Comparison of ENCODE assay signal across 15 cellular contexts in genomic region chr2:36707050-36707449, GRCh38. TPM values are rescaled to one million over a fixed set of nuclear protein-coding genes. Genes with fewer than 3 reads are reported as not detected.
A peak's percentile ranks its signal among the peaks of the same experiment; 100 is the strongest.
DNase-seq lines count a peak whose midpoint lies in the region; ATAC-seq and TF ChIP-seq lines count a peak whose summit lies in the region.
"Had no signal": no experiment of that assay in that cellular context is flagged by ENCODE, and none has a peak within 500 bp of the region (broad histone marks: within the 10 kb centered on the region; RNA-seq: fewer than 3 reads in every experiment).

No MANE protein-coding gene starts in this region.

- intact Hi-C loops in esophagus muscularis mucosa (cut with DNase I) (no loop called here), sigmoid colon (cut with DNase I) (no loop called here)

- no peaks in the 10 kb centered on the region for H3K4me1 Mint-ChIP-seq in activated T-cell treated with anti-CD3 and anti-CD28 coated beads, Interleukin-2, amount 50 U/mL, for 4 hours (ENCODE audit: low read depth)
- H3K4me1 Mint-ChIP-seq: stimulated activated naive CD8-positive, alpha-beta T cell treated with anti-CD3 and anti-CD28 coated beads, Interleukin-15, amount 100 ng/mL, for 72 hours had no signal

- no peak overlapping the region for H3K4me3 ChIP-seq in esophagus muscularis mucosa
- H3K4me3 ChIP-seq in Peyer's patch = no peak overlapping the region
- no peak overlapping the region for H3K4me3 ChIP-seq in sigmoid colon
- H3K4me3 ChIP-seq: neural progenitor cell had no signal

- TF ChIP-seq CTCF in esophagus muscularis mucosa (IDR thresholded peaks at IDR 0.05) = no peak
- TF ChIP-seq CTCF in Peyer's patch (IDR thresholded peaks at IDR 0.05) = no peak
- TF ChIP-seq CTCF in sigmoid colon (IDR thresholded peaks at IDR 0.05) = no peak

- peaks cover 0 to 5% (median 2%) of the 10 kb centered on the region in 4 donors for H3K9me3 ChIP-seq in esophagus muscularis mucosa
- no peaks in the 10 kb centered on the region for H3K9me3 ChIP-seq in Peyer's patch
- peaks cover 0 to 3% (median 1%) of the 10 kb centered on the region in 4 donors for H3K9me3 ChIP-seq in sigmoid colon

- peaks cover 4% of the 10 kb centered on the region for H3K9me3 Mint-ChIP-seq in activated T-cell treated with anti-CD3 and anti-CD28 coated beads, Interleukin-2, amount 50 U/mL, for 4 hours

- H3K36me3 ChIP-seq in esophagus muscularis mucosa (no peaks in the 10 kb centered on the region), Peyer's patch (no peaks in the 10 kb centered on the region), sigmoid colon (no peaks in the 10 kb centered on the region)
- H3K36me3 ChIP-seq: neural progenitor cell had no signal

- no peaks in the 10 kb centered on the region for H3K27me3 ChIP-seq in esophagus muscularis mucosa
- H3K27me3 ChIP-seq in Peyer's patch = no peaks in the 10 kb centered on the region
- H3K27me3 ChIP-seq in sigmoid colon = no peaks in the 10 kb centered on the region
- H3K27me3 ChIP-seq: neural progenitor cell had no signal

- H3K4me1 ChIP-seq in esophagus muscularis mucosa (peaks cover 0 to 14% (median 6%) of the 10 kb centered on the region in 4 donors), Peyer's patch (no peaks in the 10 kb centered on the region), sigmoid colon (no peaks in the 10 kb centered on the region)
- H3K4me1 ChIP-seq: neural progenitor cell had no signal

- no peaks in the 10 kb centered on the region for H3K36me3 Mint-ChIP-seq in activated T-cell treated with anti-CD3 and anti-CD28 coated beads, Interleukin-2, amount 50 U/mL, for 4 hours (ENCODE audit: insufficient read depth)
- H3K36me3 Mint-ChIP-seq: neural progenitor cell had no signal

- peaks cover 13% of the 10 kb centered on the region for H3K27me3 Mint-ChIP-seq in activated T-cell treated with anti-CD3 and anti-CD28 coated beads, Interleukin-2, amount 50 U/mL, for 4 hours (ENCODE audit: low read depth)

- TF ChIP-seq EP300 in esophagus muscularis mucosa (IDR thresholded peaks at IDR 0.05) = no peak
- TF ChIP-seq EP300 in sigmoid colon (IDR thresholded peaks at IDR 0.05) = no peak

- WGBS in esophagus muscularis mucosa = 59% methylated on average over 5 of the region's 5 CpGs
- 94 to 96% methylated on average over 5 of the region's 5 CpGs for WGBS in sigmoid colon, 2 donors

- H3K4me3 Mint-ChIP-seq in activated T-cell treated with anti-CD3 and anti-CD28 coated beads, Interleukin-2, amount 50 U/mL, for 4 hours = no peak overlapping the region
- H3K4me3 Mint-ChIP-seq: neural progenitor cell; stimulated activated naive CD8-positive, alpha-beta T cell treated with anti-CD3 and anti-CD28 coated beads, Interleukin-15, amount 100 ng/mL, for 72 hours had no signal

- peak; percentile 71 for DNase-seq in COLO829 (ENCODE audit: low spot score)
- DNase-seq in RKO (ENCODE audit: low spot score) = peak; percentile 25
- no peak for DNase-seq in esophagus muscularis mucosa (ENCODE audit: extremely low spot score)
- peak; percentile 35 for DNase-seq in myocyte (ENCODE audit: low read depth)
- DNase-seq in activated T-cell treated with anti-CD3 and anti-CD28 coated beads, Interleukin-2, amount 50 U/mL, for 4 hours = no peak
- no peak for DNase-seq in Peyer's patch
- no peak for DNase-seq in retina
- DNase-seq in sigmoid colon = no peak
- DNase-seq: activated CD4-positive, alpha-beta T cell treated with anti-CD3 and anti-CD28 coated beads for 4 hours; activated gamma-delta T cell treated with Interleukin-2 at 50 U/mL for 16 hours; stimulated activated CD4-positive, alpha-beta T cell treated with anti-CD3 and anti-CD28 coated beads, Interleukin-4, amount 100 ng/mL, for 1 hour; stimulated activated naive CD8-positive, alpha-beta T cell treated with anti-CD3 and anti-CD28 coated beads, Interleukin-15, amount 100 ng/mL, for 72 hours had no signal

- no peak for ATAC-seq in activated T-cell treated with anti-CD3 and anti-CD28 coated beads, Interleukin-2, amount 50 U/mL, for 4 hours
- ATAC-seq: stimulated activated naive CD8-positive, alpha-beta T cell treated with anti-CD3 and anti-CD28 coated beads, Interleukin-15, amount 100 ng/mL, for 72 hours had no signal

- peak overlapping the region; percentile 37 to 67 (median 42) for H3K27ac ChIP-seq in esophagus muscularis mucosa (replicated peaks in 1 of 4)
- no peak overlapping the region for H3K27ac ChIP-seq in Peyer's patch
- H3K27ac ChIP-seq in sigmoid colon = peak overlapping the region in 1 of 4 donors; percentile 65
- H3K27ac ChIP-seq: C4-2B, neural progenitor cell had no signal

- TF ChIP-seq POLR2A in esophagus muscularis mucosa (IDR thresholded peaks at IDR 0.05; ENCODE audit: low read depth) (no peak), Peyer's patch (IDR thresholded peaks at IDR 0.05) (no peak), sigmoid colon (IDR thresholded peaks at IDR 0.05) (no peak)

RNA-seq across cellular contexts. Expression of gene VIT, which starts 10.5 kb away (rescaled TPM):
- total RNA-seq in esophagus muscularis mucosa (10 to 100 TPM; 17.0 to 32.3 (median 28.7) TPM), myocyte (0.10 TPM in 1 of 2 replicates, not detected in the other), Peyer's patch (1 to 10 TPM; 1.2 to 5.0 (median 3.8) TPM), sigmoid colon (10 to 100 TPM in 3 of 4 donors, 1 to 10 TPM in 1; 4.8 to 16.5 (median 14.1) TPM)
- polyA plus RNA-seq in myocyte (2012) = 0.38 TPM
- total RNA-seq in activated T-cell treated with anti-CD3 and anti-CD28 coated beads, Interleukin-2, amount 50 U/mL, for 4 hours = not detected
- 1 to 10 TPM in 2 of 3 donors, not detected in 1; 1.1 to 6.0 TPM for polyA plus RNA-seq in sigmoid colon
- total RNA-seq: SK-MEL-5 had no signal

Comparison
In these comparisons a context has a peak if more than half of its experiments do, and no peak if none do; other contexts are left out.
1. DNase-seq: peak in COLO829 (single experiment), RKO (single experiment) and myocyte (single experiment); none in esophagus muscularis mucosa (single experiment), activated T-cell treated with anti-CD3 and anti-CD28 coated beads, Interleukin-2, amount 50 U/mL, for 4 hours (single experiment), Peyer's patch (0 of 3), retina (single experiment) and sigmoid colon (single experiment).
2. H3K27ac ChIP-seq: peak in esophagus muscularis mucosa (4 of 4); none in Peyer's patch (0 of 4).